Comparison of ENCODE assay signal across 8 cellular contexts in genomic region chr10:28676968-28677888, GRCh38.
DNase-seq lines count a peak whose midpoint lies in the region; ATAC-seq and TF ChIP-seq lines count a peak whose summit lies in the region.

A gene with protein sequence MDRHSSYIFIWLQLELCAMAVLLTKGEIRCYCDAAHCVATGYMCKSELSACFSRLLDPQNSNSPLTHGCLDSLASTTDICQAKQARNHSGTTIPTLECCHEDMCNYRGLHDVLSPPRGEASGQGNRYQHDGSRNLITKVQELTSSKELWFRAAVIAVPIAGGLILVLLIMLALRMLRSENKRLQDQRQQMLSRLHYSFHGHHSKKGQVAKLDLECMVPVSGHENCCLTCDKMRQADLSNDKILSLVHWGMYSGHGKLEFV (plus strand): TSS chr10:28677521. CDS start chr10:28677898, 377 bp downstream.

- ATAC-seq in GM18498 (IDR thresholded peaks at IDR 0.05; ENCODE audit: unreplicated experiment) (peak; percentile 99), HG02798 (IDR thresholded peaks at IDR 0.05; ENCODE audit: poor library complexity, unreplicated experiment) (peak; percentile 99)

- in situ Hi-C loops in astrocyte of the cerebellum (cut with HindIII; ENCODE audit: low sequenced_read_pairs), result loop anchor here (25.0 kb wide), 1 partner anchor 635 kb away; no protein-coding TSS in a partner anchor

- DNase-seq in NCI-H1417 treated with DMSO at 0.1 percent for 48 hours (lab: John Stamatoyannopoulos, UW) (peak; percentile 12), T-helper 9 cell (peak; percentile 83), astrocyte of the cerebellum (ENCODE audit: low read depth) (peak; percentile 55), hypothalamus (lab: John Stamatoyannopoulos, UW) (peak; percentile 28 to 98 (median 88)), retinal pigment epithelial cell (ENCODE audit: low read depth) (peak; percentile 70), cerebellar nuclear complex (lab: John Stamatoyannopoulos, UW) (no peak)

- H3K4me3 ChIP-seq in astrocyte of the cerebellum (ENCODE audit: low read depth, low read length), result peak within 1 kb of the TSS; percentile 77
- H3K4me3 ChIP-seq in retinal pigment epithelial cell (ENCODE audit: low read length), result peak within 1 kb of the TSS; percentile 75

- TF ChIP-seq CTCF in astrocyte of the cerebellum (IDR thresholded peaks at IDR 0.05; ENCODE audit: low read depth, low read length, missing control alignments), result peak; percentile 40
- TF ChIP-seq CTCF in retinal pigment epithelial cell (conservative IDR thresholded peaks at IDR 0.05; ENCODE audit: low read depth, low read length), result peak; percentile 50

Comparison
In these comparisons a context has a peak if more than half of its experiments do, and no peak if none do; other contexts are left out.
1. DNase-seq: peak in NCI-H1417 treated with DMSO at 0.1 percent for 48 hours (single experiment), T-helper 9 cell (single experiment), astrocyte of the cerebellum (single experiment), hypothalamus (51 of 51) and retinal pigment epithelial cell (single experiment); none in cerebellar nuclear complex (0 of 2).